ENCODE assay signal across 8 cellular contexts in the genomic region with DNA sequence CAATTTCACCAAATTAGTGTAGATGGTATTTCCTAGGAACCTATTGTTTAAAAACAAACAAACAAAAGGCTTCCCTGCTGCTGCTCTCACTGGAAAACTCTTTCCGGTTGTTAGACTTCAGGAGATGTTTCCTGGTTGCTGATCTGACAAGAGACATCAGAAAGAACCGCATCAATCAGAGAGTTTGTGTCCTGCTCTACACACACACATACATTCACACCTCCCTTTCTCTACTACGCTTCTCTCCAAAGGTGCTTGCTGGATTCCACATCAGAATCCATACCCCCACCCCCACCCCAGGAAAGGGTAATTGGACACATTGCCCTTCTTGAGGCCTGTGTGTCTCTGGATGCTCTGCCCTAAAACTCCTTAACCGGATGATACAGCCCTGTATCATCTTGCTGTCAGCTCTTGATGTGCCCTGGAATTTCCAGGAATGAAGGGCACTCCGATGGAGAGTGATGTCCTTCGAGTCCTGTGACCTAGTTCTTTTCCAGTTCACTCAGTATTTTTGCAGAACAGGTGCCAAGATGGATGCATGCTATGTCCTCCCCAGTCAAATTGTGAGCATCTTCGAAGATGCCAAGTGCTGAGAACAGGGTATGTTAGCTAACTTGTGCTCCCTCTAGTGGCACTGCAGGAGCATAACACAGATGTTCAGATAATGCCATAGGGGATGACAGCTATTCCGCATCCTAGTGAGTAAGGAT.
DNase-seq lines count a peak whose midpoint lies in the region; ATAC-seq, FAIRE-seq and TF ChIP-seq lines count a peak whose summit lies in the region.

No MANE protein-coding gene starts in this region.

- no peak overlapping the region for H3K4me3 Mint-ChIP-seq in activated T-helper 2 cell treated with anti-CD3 and anti-CD28 coated beads, Interferon-gamma antibody, Interleukin-2, Interleukin-4, amounts not matched to agents 10 μg/mL and 5 μg/mL and 100 μg/mL, durations not matched to agents 14 hours and 24 hours and 36 hours (ENCODE audit: low read depth)
- no peak overlapping the region for H3K4me3 Mint-ChIP-seq in osteocyte (ENCODE audit: unreplicated experiment)

- no peaks in the 10 kb centered on the region for H3K9me3 Mint-ChIP-seq in activated T-helper 2 cell treated with anti-CD3 and anti-CD28 coated beads, Interferon-gamma antibody, Interleukin-2, Interleukin-4, amounts not matched to agents 10 μg/mL and 5 μg/mL and 100 μg/mL, durations not matched to agents 14 hours and 24 hours and 36 hours
- peaks cover 17% of the 10 kb centered on the region for H3K9me3 Mint-ChIP-seq in osteocyte (ENCODE audit: unreplicated experiment)

- DNase-seq in EH (ENCODE audit: low read depth) (peak; percentile 69), HTR-8/SVneo (ENCODE audit: insufficient read length, low spot score) (peak; percentile 71), NOMO-1 treated with DMSO at 0.1 percent for 48 hours (lab: John Stamatoyannopoulos, UW; ENCODE audit: unreplicated experiment) (peak; percentile 47), globus pallidus (ENCODE audit: low spot score) (peak; percentile 84), osteocyte (ENCODE audit: extremely low spot score, unreplicated experiment) (no peak), posterior vena cava (ENCODE audit: low spot score) (no peak)
- peak; percentile 10 for DNase-seq in activated T-helper 2 cell treated with anti-CD3 and anti-CD28 coated beads, Interferon-gamma antibody, Interleukin-2, Interleukin-4, amounts not matched to agents 10 μg/mL and 5 μg/mL and 100 μg/mL, durations not matched to agents 14 hours and 24 hours and 36 hours (ENCODE audit: low spot score)

- H3K27me3 Mint-ChIP-seq in activated T-helper 2 cell treated with anti-CD3 and anti-CD28 coated beads, Interferon-gamma antibody, Interleukin-2, Interleukin-4, amounts not matched to agents 10 μg/mL and 5 μg/mL and 100 μg/mL, durations not matched to agents 14 hours and 24 hours and 36 hours (ENCODE audit: low read depth): peaks cover 8% of the 10 kb centered on the region
- H3K27me3 Mint-ChIP-seq in osteocyte (ENCODE audit: unreplicated experiment): no peaks in the 10 kb centered on the region

- intact Hi-C loops in activated T-helper 2 cell treated with anti-CD3 and anti-CD28 coated beads, Interferon-gamma antibody, Interleukin-2, Interleukin-4, amounts not matched to agents 10 μg/mL and 5 μg/mL and 100 μg/mL, durations not matched to agents 14 hours and 24 hours and 36 hours (cut with micrococcal nuclease): loop anchor here (1.0 to 10.0 kb wide), 5 partner anchors 266 to 486 kb away; no protein-coding TSS in a partner anchor
- intact Hi-C loops in posterior vena cava (cut with DNase I): loop anchor here in 1 of 2 donors (10.0 kb wide), 2 partner anchors 176 to 276 kb away; partner anchors contain the start of gene KCNK1

- peak; percentile 86 for TF ChIP-seq CTCF in osteocyte (IDR thresholded peaks at IDR 0.05)

- no peaks in the 10 kb centered on the region for H3K4me1 Mint-ChIP-seq in activated T-helper 2 cell treated with anti-CD3 and anti-CD28 coated beads, Interferon-gamma antibody, Interleukin-2, Interleukin-4, amounts not matched to agents 10 μg/mL and 5 μg/mL and 100 μg/mL, durations not matched to agents 14 hours and 24 hours and 36 hours (ENCODE audit: low read depth)
- H3K4me1 Mint-ChIP-seq in osteocyte (ENCODE audit: unreplicated experiment): no peaks in the 10 kb centered on the region

- no peaks in the 10 kb centered on the region for H3K36me3 Mint-ChIP-seq in activated T-helper 2 cell treated with anti-CD3 and anti-CD28 coated beads, Interferon-gamma antibody, Interleukin-2, Interleukin-4, amounts not matched to agents 10 μg/mL and 5 μg/mL and 100 μg/mL, durations not matched to agents 14 hours and 24 hours and 36 hours (ENCODE audit: low read depth)
- no peaks in the 10 kb centered on the region for H3K36me3 Mint-ChIP-seq in osteocyte (ENCODE audit: unreplicated experiment)

- FAIRE-seq in HTR-8/SVneo (lab: Jason Lieb, UNC): peak; percentile 94

- H3K27ac Mint-ChIP-seq in activated T-helper 2 cell treated with anti-CD3 and anti-CD28 coated beads, Interferon-gamma antibody, Interleukin-2, Interleukin-4, amounts not matched to agents 10 μg/mL and 5 μg/mL and 100 μg/mL, durations not matched to agents 14 hours and 24 hours and 36 hours: no peak overlapping the region
- H3K27ac Mint-ChIP-seq in osteocyte (ENCODE audit: unreplicated experiment): no peak overlapping the region

- ATAC-seq in GM21423 (IDR thresholded peaks at IDR 0.05; ENCODE audit: unreplicated experiment): peak; percentile 86

Comparison
In these comparisons a context has a peak if more than half of its experiments do, and no peak if none do; other contexts are left out.
1. DNase-seq: peak in EH (single experiment), HTR-8/SVneo (single experiment), NOMO-1 treated with DMSO at 0.1 percent for 48 hours (single experiment), activated T-helper 2 cell treated with anti-CD3 and anti-CD28 coated beads, Interferon-gamma antibody, Interleukin-2, Interleukin-4, amounts not matched to agents 10 μg/mL and 5 μg/mL and 100 μg/mL, durations not matched to agents 14 hours and 24 hours and 36 hours (single experiment) and globus pallidus (single experiment); none in osteocyte (single experiment) and posterior vena cava (single experiment).